9 cellular contexts compared by ENCODE assay signal in genomic region chr5:40682431-40683017, GRCh38. TPM values are rescaled to one million over a fixed set of nuclear protein-coding genes. Genes with fewer than 3 reads are reported as not detected.
DNase-seq lines count a peak whose midpoint lies in the region; ATAC-seq and TF ChIP-seq lines count a peak whose summit lies in the region.
"Had no signal": no experiment of that assay in that cellular context is flagged by ENCODE, and none has a peak within 500 bp of the region (broad histone marks: within the 10 kb centered on the region; RNA-seq: fewer than 3 reads in every experiment).

No MANE protein-coding gene starts in this region.

- no peak overlapping the region for H2AK5ac ChIP-seq in mesenchymal stem cell (ENCODE audit: low read length, severe bottlenecking)

- H3K36me3 ChIP-seq in heart right ventricle = peaks cover 0 to 31% (median 0%) of the 10 kb centered on the region in 9 donors
- no peaks in the 10 kb centered on the region for H3K36me3 ChIP-seq in mesenchymal stem cell (ENCODE audit: control insufficient read depth in 1 of 2, insufficient read depth in 2 of 2, low read depth in 1 of 2, low read length in 2 of 2)
- peaks cover 0 to 10% (median 0%) of the 10 kb centered on the region in 4 donors for H3K36me3 ChIP-seq in transverse colon

- no peaks in the 10 kb centered on the region for H3K9me3 ChIP-seq in heart right ventricle
- H3K9me3 ChIP-seq in mesenchymal stem cell (ENCODE audit: control insufficient read depth, low read length) = no peaks in the 10 kb centered on the region
- no peaks in the 10 kb centered on the region for H3K9me3 ChIP-seq in transverse colon

- no peak overlapping the region for H3K14ac ChIP-seq in mesenchymal stem cell (ENCODE audit: low read length in 2 of 2)

- no peaks in the 10 kb centered on the region for H3K79me1 ChIP-seq in mesenchymal stem cell (replicated peaks; ENCODE audit: low read length, poor library complexity, severe bottlenecking)

- intact Hi-C loops in heart right ventricle (cut with DNase I) = loop anchor here in 7 of 10 donors (5.0 to 10.0 kb wide), 7 partner anchors 110 to 1108 kb away; no protein-coding TSS in a partner anchor
- intact Hi-C loops in left cardiac atrium (cut with DNase I) = loop anchor here in 1 of 2 donors (10.0 kb wide), 1 partner anchor 728 kb away; no protein-coding TSS in a partner anchor
- intact Hi-C loops in transverse colon (cut with DNase I; ENCODE audit: low total_unique reads) = loop anchor here (10.0 kb wide), 1 partner anchor 968 kb away; no protein-coding TSS in a partner anchor

- no peak for TF ChIP-seq POLR2A in transverse colon (IDR thresholded peaks at IDR 0.05)

- peak overlapping the region; percentile 98 for H3K4me2 ChIP-seq in mesenchymal stem cell (ENCODE audit: low read length, poor library complexity, severe bottlenecking)

- H2BK12ac ChIP-seq in mesenchymal stem cell (ENCODE audit: low read length in 2 of 2) = no peak overlapping the region

- no peak for TF ChIP-seq EP300 in transverse colon (IDR thresholded peaks at IDR 0.05; ENCODE audit: low read depth)

- no peak overlapping the region for H2BK120ac ChIP-seq in mesenchymal stem cell (ENCODE audit: low read depth, low read length)

- H3K23ac ChIP-seq in mesenchymal stem cell (ENCODE audit: low read length in 2 of 2) = no peak overlapping the region

- ATAC-seq in heart right ventricle = no peak
- ATAC-seq in left cardiac atrium = no peak
- ATAC-seq in GM18502 (IDR thresholded peaks at IDR 0.05; ENCODE audit: poor library complexity, unreplicated experiment) = no peak

- H3K18ac ChIP-seq in mesenchymal stem cell (ENCODE audit: low read depth in 1 of 2, low read length in 2 of 2) = peak overlapping the region in 1 of 2 experiments; percentile 17

- no peak overlapping the region for H2AFZ ChIP-seq in mesenchymal stem cell (ENCODE audit: low read depth, low read length)

- H2BK5ac ChIP-seq in mesenchymal stem cell (ENCODE audit: low read depth, low read length, poor library complexity, severe bottlenecking) = no peak overlapping the region

- no peak overlapping the region for H4K8ac ChIP-seq in mesenchymal stem cell (ENCODE audit: low read length)

- H3K4me3 ChIP-seq in heart right ventricle = peak overlapping the region; percentile 23 to 98 (median 86)
- peak overlapping the region; percentile 71 for H3K4me3 ChIP-seq in astrocyte of the cerebellum (ENCODE audit: low read depth, low read length)
- H3K4me3 ChIP-seq in mesenchymal stem cell (ENCODE audit: insufficient read depth in 1 of 2, low read depth in 1 of 2, low read length in 2 of 2) = peak overlapping the region in 1 of 2 experiments; percentile 87
- peak overlapping the region; percentile 59 to 97 (median 81) for H3K4me3 ChIP-seq in transverse colon

- H3K27ac ChIP-seq in heart right ventricle = peak overlapping the region; percentile 37 to 96 (median 90)
- H3K27ac ChIP-seq in mesenchymal stem cell (ENCODE audit: low read length, poor library complexity, severe bottlenecking) = no peak overlapping the region
- H3K27ac ChIP-seq in transverse colon = peak overlapping the region; percentile 94 to 96 (median 94)

- H3K9ac ChIP-seq in mesenchymal stem cell (ENCODE audit: low read length) = peak overlapping the region; percentile 78

- in situ Hi-C loops in astrocyte of the cerebellum (cut with HindIII; ENCODE audit: low sequenced_read_pairs) = loop anchor here (10.0 kb wide), 1 partner anchor 1098 kb away; no protein-coding TSS in a partner anchor
- in situ Hi-C loops in transverse colon (cut with MboI; ENCODE audit: low pct_ligation_motif_present in 1 of 4, low pct_unique_long_range_greater_than_20kb in 1 of 4, low sequenced_read_pairs in 3 of 4) = loop anchor here in 2 of 4 donors (10.0 to 25.0 kb wide), 3 partner anchors 295 to 1098 kb away; no protein-coding TSS in a partner anchor

- peaks cover 0 to 55% (median 23%) of the 10 kb centered on the region in 9 donors for H3K4me1 ChIP-seq in heart right ventricle
- peaks cover 11% of the 10 kb centered on the region for H3K4me1 ChIP-seq in mesenchymal stem cell (ENCODE audit: control insufficient read depth, insufficient read depth, low read depth, low read length)
- peaks cover 0 to 52% (median 15%) of the 10 kb centered on the region in 4 donors for H3K4me1 ChIP-seq in transverse colon

- no peak for TF ChIP-seq CTCF in heart right ventricle (IDR thresholded peaks at IDR 0.05)
- TF ChIP-seq CTCF in astrocyte of the cerebellum (IDR thresholded peaks at IDR 0.05; ENCODE audit: low read depth, low read length, missing control alignments) = no peak
- no peak for TF ChIP-seq CTCF in transverse colon (IDR thresholded peaks at IDR 0.05)

- peaks cover 0 to 28% (median 10%) of the 10 kb centered on the region in 7 donors for H3K27me3 ChIP-seq in heart right ventricle
- no peaks in the 10 kb centered on the region for H3K27me3 ChIP-seq in mesenchymal stem cell (ENCODE audit: control insufficient read depth in 1 of 2, insufficient read depth in 1 of 2, low read length in 2 of 2)
- no peaks in the 10 kb centered on the region for H3K27me3 ChIP-seq in transverse colon

- H2BK15ac ChIP-seq in mesenchymal stem cell (ENCODE audit: low read depth, poor library complexity, severe bottlenecking) = no peak overlapping the region

- DNase-seq in heart right ventricle = no peak
- no peak for DNase-seq in left cardiac atrium
- DNase-seq in astrocyte of the cerebellum (ENCODE audit: low read depth) = no peak
- DNase-seq in mesenchymal stem cell = no peak
- DNase-seq in transverse colon = no peak
- DNase-seq in NCI-H1436 (lab: John Stamatoyannopoulos, UW) = no peak
- no peak for DNase-seq in DMS 273 treated with DMSO at 0.1 percent for 48 hours (lab: John Stamatoyannopoulos, UW)
- DNase-seq: NCI-H510A treated with DMSO at 0.1 percent for 48 hours had no signal

- no peak overlapping the region for H4K91ac ChIP-seq in mesenchymal stem cell (ENCODE audit: low read length)

- 55 to 62% methylated on average over 10 of the region's 10 CpGs for WGBS in heart right ventricle, 2 donors
- 95% methylated on average over 10 of the region's 10 CpGs for WGBS in mesenchymal stem cell
- WGBS in transverse colon (ENCODE audit: low coverage in 1 of 2), 2 donors = 13 to 16% methylated on average over 7 to 10 of the region's 10 CpGs

- H3K4ac ChIP-seq in mesenchymal stem cell (ENCODE audit: low read depth in 1 of 2, low read length in 2 of 2) = no peak overlapping the region

RNA-seq across cellular contexts. Expression of gene PTGER4, which starts 2.8 kb away (rescaled TPM):
- 10 to 100 TPM in 3 of 10 donors, 1 to 10 TPM in 7; 2.0 to 20.3 (median 7.7) TPM for total RNA-seq in heart right ventricle
- 1 to 10 TPM; 2.6 to 3.0 TPM for polyA plus RNA-seq in heart right ventricle
- 1 to 10 TPM; 6.0 to 7.4 TPM for total RNA-seq in left cardiac atrium
- 9.9 TPM for polyA plus RNA-seq in mesenchymal stem cell (2013, experiment 1 of 2)
- 10.4 TPM for polyA plus RNA-seq in mesenchymal stem cell (2013, experiment 2 of 2)
- total RNA-seq in transverse colon = 100 to 1,000 TPM in 3 of 4 donors, 10 to 100 TPM in 1; 39.6 to 127 (median 105) TPM
